Comparison of ENCODE assay signal across 1 cellular context in genomic region chr16:86987746-86988670, GRCh38.
TF ChIP-seq lines count a peak whose summit lies in the region.

No MANE protein-coding gene starts in this region.

TF ChIP-seq in GM23338, 12 proteins besides CTCF, POLR2A, EP300 and RAD21 (continued from another document):
- TF ChIP-seq, protein P1, sequence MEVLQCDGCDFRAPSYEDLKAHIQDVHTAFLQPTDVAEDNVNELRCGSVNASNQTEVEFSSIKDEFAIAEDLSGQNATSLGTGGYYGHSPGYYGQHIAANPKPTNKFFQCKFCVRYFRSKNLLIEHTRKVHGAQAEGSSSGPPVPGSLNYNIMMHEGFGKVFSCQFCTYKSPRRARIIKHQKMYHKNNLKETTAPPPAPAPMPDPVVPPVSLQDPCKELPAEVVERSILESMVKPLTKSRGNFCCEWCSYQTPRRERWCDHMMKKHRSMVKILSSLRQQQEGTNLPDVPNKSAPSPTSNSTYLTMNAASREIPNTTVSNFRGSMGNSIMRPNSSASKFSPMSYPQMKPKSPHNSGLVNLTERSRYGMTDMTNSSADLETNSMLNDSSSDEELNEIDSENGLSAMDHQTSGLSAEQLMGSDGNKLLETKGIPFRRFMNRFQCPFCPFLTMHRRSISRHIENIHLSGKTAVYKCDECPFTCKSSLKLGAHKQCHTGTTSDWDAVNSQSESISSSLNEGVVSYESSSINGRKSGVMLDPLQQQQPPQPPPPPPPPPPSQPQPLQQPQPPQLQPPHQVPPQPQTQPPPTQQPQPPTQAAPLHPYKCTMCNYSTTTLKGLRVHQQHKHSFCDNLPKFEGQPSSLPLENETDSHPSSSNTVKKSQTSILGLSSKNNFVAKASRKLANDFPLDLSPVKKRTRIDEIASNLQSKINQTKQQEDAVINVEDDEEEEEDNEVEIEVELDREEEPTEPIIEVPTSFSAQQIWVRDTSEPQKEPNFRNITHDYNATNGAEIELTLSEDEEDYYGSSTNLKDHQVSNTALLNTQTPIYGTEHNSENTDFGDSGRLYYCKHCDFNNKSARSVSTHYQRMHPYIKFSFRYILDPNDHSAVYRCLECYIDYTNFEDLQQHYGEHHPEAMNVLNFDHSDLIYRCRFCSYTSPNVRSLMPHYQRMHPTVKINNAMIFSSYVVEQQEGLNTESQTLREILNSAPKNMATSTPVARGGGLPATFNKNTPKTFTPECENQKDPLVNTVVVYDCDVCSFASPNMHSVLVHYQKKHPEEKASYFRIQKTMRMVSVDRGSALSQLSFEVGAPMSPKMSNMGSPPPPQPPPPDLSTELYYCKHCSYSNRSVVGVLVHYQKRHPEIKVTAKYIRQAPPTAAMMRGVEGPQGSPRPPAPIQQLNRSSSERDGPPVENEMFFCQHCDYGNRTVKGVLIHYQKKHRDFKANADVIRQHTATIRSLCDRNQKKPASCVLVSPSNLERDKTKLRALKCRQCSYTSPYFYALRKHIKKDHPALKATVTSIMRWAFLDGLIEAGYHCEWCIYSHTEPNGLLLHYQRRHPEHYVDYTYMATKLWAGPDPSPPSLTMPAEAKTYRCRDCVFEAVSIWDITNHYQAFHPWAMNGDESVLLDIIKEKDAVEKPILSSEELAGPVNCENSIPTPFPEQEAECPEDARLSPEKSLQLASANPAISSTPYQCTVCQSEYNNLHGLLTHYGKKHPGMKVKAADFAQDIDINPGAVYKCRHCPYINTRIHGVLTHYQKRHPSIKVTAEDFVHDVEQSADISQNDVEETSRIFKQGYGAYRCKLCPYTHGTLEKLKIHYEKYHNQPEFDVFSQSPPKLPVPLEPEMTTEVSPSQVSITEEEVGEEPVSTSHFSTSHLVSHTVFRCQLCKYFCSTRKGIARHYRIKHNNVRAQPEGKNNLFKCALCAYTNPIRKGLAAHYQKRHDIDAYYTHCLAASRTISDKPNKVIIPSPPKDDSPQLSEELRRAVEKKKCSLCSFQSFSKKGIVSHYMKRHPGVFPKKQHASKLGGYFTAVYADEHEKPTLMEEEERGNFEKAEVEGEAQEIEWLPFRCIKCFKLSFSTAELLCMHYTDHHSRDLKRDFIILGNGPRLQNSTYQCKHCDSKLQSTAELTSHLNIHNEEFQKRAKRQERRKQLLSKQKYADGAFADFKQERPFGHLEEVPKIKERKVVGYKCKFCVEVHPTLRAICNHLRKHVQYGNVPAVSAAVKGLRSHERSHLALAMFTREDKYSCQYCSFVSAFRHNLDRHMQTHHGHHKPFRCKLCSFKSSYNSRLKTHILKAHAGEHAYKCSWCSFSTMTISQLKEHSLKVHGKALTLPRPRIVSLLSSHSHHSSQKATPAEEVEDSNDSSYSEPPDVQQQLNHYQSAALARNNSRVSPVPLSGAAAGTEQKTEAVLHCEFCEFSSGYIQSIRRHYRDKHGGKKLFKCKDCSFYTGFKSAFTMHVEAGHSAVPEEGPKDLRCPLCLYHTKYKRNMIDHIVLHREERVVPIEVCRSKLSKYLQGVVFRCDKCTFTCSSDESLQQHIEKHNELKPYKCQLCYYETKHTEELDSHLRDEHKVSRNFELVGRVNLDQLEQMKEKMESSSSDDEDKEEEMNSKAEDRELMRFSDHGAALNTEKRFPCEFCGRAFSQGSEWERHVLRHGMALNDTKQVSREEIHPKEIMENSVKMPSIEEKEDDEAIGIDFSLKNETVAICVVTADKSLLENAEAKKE (CRISPR knock-in tag; IDR thresholded peaks at IDR 0.05): no peak
- TF ChIP-seq POLR2AphosphoS5 (IDR thresholded peaks at IDR 0.05; ENCODE audit: low read depth) (no peak), ZNF114 (CRISPR knock-in tag; IDR thresholded peaks at IDR 0.05) (no peak), STAT1 (IDR thresholded peaks at IDR 0.05; ENCODE audit: unreplicated experiment) (no peak), JUNB (IDR thresholded peaks at IDR 0.05; ENCODE audit: unreplicated experiment) (no peak), NANOG (IDR thresholded peaks at IDR 0.05; ENCODE audit: borderline replicate concordance) (no peak), EZH2 (IDR thresholded peaks at IDR 0.05; ENCODE audit: low read depth, unreplicated experiment) (no peak), CREB1 (CRISPR knock-in tag; IDR thresholded peaks at IDR 0.05; ENCODE audit: low read depth) (no peak), ZNF331 (CRISPR knock-in tag; IDR thresholded peaks at IDR 0.05; ENCODE audit: low read depth) (no peak)
- TF ChIP-seq, protein P2, sequence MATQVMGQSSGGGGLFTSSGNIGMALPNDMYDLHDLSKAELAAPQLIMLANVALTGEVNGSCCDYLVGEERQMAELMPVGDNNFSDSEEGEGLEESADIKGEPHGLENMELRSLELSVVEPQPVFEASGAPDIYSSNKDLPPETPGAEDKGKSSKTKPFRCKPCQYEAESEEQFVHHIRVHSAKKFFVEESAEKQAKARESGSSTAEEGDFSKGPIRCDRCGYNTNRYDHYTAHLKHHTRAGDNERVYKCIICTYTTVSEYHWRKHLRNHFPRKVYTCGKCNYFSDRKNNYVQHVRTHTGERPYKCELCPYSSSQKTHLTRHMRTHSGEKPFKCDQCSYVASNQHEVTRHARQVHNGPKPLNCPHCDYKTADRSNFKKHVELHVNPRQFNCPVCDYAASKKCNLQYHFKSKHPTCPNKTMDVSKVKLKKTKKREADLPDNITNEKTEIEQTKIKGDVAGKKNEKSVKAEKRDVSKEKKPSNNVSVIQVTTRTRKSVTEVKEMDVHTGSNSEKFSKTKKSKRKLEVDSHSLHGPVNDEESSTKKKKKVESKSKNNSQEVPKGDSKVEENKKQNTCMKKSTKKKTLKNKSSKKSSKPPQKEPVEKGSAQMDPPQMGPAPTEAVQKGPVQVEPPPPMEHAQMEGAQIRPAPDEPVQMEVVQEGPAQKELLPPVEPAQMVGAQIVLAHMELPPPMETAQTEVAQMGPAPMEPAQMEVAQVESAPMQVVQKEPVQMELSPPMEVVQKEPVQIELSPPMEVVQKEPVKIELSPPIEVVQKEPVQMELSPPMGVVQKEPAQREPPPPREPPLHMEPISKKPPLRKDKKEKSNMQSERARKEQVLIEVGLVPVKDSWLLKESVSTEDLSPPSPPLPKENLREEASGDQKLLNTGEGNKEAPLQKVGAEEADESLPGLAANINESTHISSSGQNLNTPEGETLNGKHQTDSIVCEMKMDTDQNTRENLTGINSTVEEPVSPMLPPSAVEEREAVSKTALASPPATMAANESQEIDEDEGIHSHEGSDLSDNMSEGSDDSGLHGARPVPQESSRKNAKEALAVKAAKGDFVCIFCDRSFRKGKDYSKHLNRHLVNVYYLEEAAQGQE (IDR thresholded peaks at IDR 0.05; ENCODE audit: unreplicated experiment): no peak
TF ChIP-seq in GM23338: peak in this region for 0.
